27 cellular contexts compared by ENCODE assay signal in the genomic region with DNA sequence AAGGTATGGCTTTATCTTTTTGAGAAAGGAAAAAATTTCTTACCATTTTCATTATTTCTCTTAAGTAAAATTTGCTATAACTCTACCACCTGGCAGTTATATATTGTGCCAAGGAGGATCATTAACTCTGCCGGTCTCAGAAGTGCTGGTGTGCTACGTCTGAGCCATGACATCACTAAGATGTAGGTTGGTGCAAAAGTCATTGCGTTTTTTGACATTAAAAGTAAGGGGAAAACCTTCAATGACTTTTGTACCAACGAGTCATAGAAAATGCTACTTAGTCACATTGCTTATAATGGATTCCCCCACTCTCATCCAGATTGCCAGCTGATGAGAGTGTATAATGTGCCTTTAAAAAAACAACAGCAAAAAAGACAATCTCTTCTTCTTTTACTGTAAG.
"Had no signal": no experiment of that assay in that cellular context is flagged by ENCODE, and none has a peak within 500 bp of the region (broad histone marks: within the 10 kb centered on the region; RNA-seq: fewer than 3 reads in every experiment).

No MANE protein-coding gene starts in this region.

- H3K36me3 ChIP-seq: stomach, suprapubic skin, thoracic aorta, thyroid gland, tibial artery, tibial nerve, transverse colon, upper lobe of left lung, upper lobe of right lung, uterus, vagina had no signal

- DNase-seq: stimulated activated CD4-positive, alpha-beta T cell treated with anti-CD3 and anti-CD28 coated beads, Interleukin-2, amount 100 ng/mL, for 48 hours; stimulated activated CD4-positive, alpha-beta T cell treated with anti-CD3 and anti-CD28 coated beads, Interleukin-4, amount 100 ng/mL, for 1 hour; stimulated activated CD4-positive, alpha-beta T cell treated with anti-CD3 and anti-CD28 coated beads, Interleukin-4, amount 100 ng/mL, for 24 hours; stimulated activated CD4-positive, alpha-beta T cell treated with anti-CD3 and anti-CD28 coated beads, Interleukin-4, amount 100 ng/mL, for 4 hours; stimulated activated CD8-positive, alpha-beta memory T cell treated with anti-CD3 and anti-CD28 coated beads, Interleukin-4, amount 100 ng/mL, for 48 hours; stimulated activated naive B cell treated with anti-CD40 and anti-IgM and Interleukin-4, amounts not matched to agents 10 μg/mL and 1 μg/mL and 100 μg/mL, for 72 hours; stimulated activated naive CD4-positive, alpha-beta T cell; stimulated activated naive CD4-positive, alpha-beta T cell treated with Interleukin-2 at 50 U/mL for 16 hours; stimulated activated naive CD8-positive, alpha-beta T cell treated with anti-CD3 and anti-CD28 coated beads, Interleukin-15, amount 100 ng/mL, for 72 hours; stimulated activated naive CD8-positive, alpha-beta T cell treated with anti-CD3 and anti-CD28 coated beads, Interleukin-15, Interleukin-2, amounts not matched to agents 100 U/mL and 50 U/mL, for 24 hours; stomach; substantia nigra; testis; thyroid gland; tibial artery; transverse colon; trophoblast cell; upper lobe of left lung; upper lobe of right lung; uterus had no signal

- H3K4me1 ChIP-seq: stomach, suprapubic skin, testis, thyroid gland, tibial artery, tibial nerve, transverse colon, upper lobe of left lung, upper lobe of right lung, uterus, vagina had no signal

- H3K4me3 ChIP-seq: stomach, suprapubic skin, testis, thoracic aorta, thyroid gland, tibial artery, tibial nerve, transverse colon, upper lobe of left lung, upper lobe of right lung, uterus, vagina had no signal

- H3K27me3 ChIP-seq: stomach, suprapubic skin, testis, thyroid gland, tibial artery, tibial nerve, transverse colon, upper lobe of left lung, upper lobe of right lung, uterus, vagina had no signal

- FAIRE-seq: urothelium cell line had no signal

- ATAC-seq: stimulated activated effector memory CD8-positive, alpha-beta T cell treated with anti-CD3 and anti-CD28 coated beads, Interleukin-12 subunit alpha, Interleukin-12 subunit beta, amount 100 ng/mL, for 72 hours; stimulated activated memory B cell treated with anti-CD40 and anti-IgM and Interleukin-4, amounts not matched to agents 10 μg/mL and 1 μg/mL and 100 μg/mL, for 72 hours; stimulated activated naive B cell treated with anti-CD40 and anti-IgM and Interleukin-4, amounts not matched to agents 10 μg/mL and 1 μg/mL and 100 μg/mL, for 72 hours; stimulated activated naive CD8-positive, alpha-beta T cell treated with anti-CD3 and anti-CD28 coated beads, Interleukin-15, amount 100 ng/mL, for 72 hours; stimulated activated naive CD8-positive, alpha-beta T cell treated with anti-CD3 and anti-CD28 coated beads, Interleukin-15, Interleukin-2, amounts not matched to agents 100 U/mL and 50 U/mL, for 24 hours; upper lobe of right lung had no signal

- H3K9me3 ChIP-seq: stomach, suprapubic skin, testis, thoracic aorta, thyroid gland, tibial artery, tibial nerve, transverse colon, upper lobe of left lung, upper lobe of right lung, uterus, vagina had no signal

- H3K27ac ChIP-seq: stomach, suprapubic skin, testis, thoracic aorta, thyroid gland, tibial artery, tibial nerve, transverse colon, upper lobe of left lung, upper lobe of right lung, uterus, vagina had no signal
